Comparison of ENCODE assay signal across 28 cellular contexts in the genomic region with DNA sequence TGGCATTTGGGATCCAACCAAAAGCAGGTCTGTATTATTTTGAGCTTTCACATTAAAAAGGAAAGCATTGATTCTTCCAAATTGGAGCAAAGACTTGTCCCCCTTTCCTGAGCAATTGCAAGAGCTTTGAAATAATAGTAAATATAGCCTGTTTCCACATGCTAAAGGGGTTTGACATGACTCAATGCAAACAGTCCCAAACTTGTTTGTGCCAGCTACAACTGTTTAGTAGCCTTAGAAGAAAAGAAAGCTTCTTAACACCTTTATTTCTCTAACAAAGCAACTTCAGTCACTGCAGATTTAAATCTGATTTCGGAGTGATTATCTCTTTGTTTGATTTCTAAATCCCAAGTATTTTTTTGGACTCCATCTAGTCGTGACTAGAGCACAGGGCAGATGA.
"Had no signal": no experiment of that assay in that cellular context is flagged by ENCODE, and none has a peak within 500 bp of the region (broad histone marks: within the 10 kb centered on the region; RNA-seq: fewer than 3 reads in every experiment).

No MANE protein-coding gene starts in this region.

- H3K27me3 ChIP-seq: ascending aorta, Peyer's patch had no signal

- H3K36me3 ChIP-seq: ascending aorta, Peyer's patch, WERI-Rb-1 had no signal

- ATAC-seq: activated CD8-positive, alpha-beta T cell treated with anti-CD3 and anti-CD28 coated beads for 36 hours; activated T-cell treated with anti-CD3 and anti-CD28 coated beads, Interleukin-2, amount 50 U/mL, for 72 hours; activated T-helper 17 cell treated with anti-CD3 and anti-CD28 coated beads, Interleukin-2, amount 50 U/mL, for 72 hours had no signal

- H3K4me2 ChIP-seq: KMS-11 had no signal

- H3K4me3 ChIP-seq: ascending aorta, Peyer's patch had no signal

- H3K27ac ChIP-seq: ascending aorta, KMS-11, Peyer's patch, WERI-Rb-1 had no signal

- H3K4me1 ChIP-seq: ascending aorta, Peyer's patch had no signal

- H3K9me3 ChIP-seq: ascending aorta, Peyer's patch had no signal

- DNase-seq: activated CD4-positive, alpha-beta T cell treated with anti-CD3 and anti-CD28 coated beads, Interleukin-2, amount 10 ng/mL, durations not matched to agents 24 days and 14 days; activated CD4-positive, alpha-beta T cell treated with anti-CD3 and anti-CD28 coated beads, Interleukin-2, amount 50 U/mL, for 4 hours; activated CD8-positive, alpha-beta T cell treated with anti-CD3 and anti-CD28 coated beads for 36 hours; activated effector memory CD4-positive, alpha-beta T cell treated with anti-CD3 and anti-CD28 coated beads, Interleukin-2, amount 50 U/mL, for 16 hours; activated naive CD4-positive, alpha-beta T cell; activated naive CD8-positive, alpha-beta T cell treated with anti-CD3 and anti-CD28 coated beads, Interleukin-2, amount 10 ng/mL, durations not matched to agents 7 days and 5 days; activated T-cell treated with anti-CD3 and anti-CD28 coated beads, Interleukin-2, amount 50 U/mL, for 1 hour; activated T-cell treated with anti-CD3 and anti-CD28 coated beads, Interleukin-2, amount 50 U/mL, for 72 hours; amygdala; central memory CD4-positive, alpha-beta T cell; MM.1S; MV-4-11; NCI-H1092; NCI-H1436 treated with DMSO at 0.1 percent for 48 hours; NCI-H1694 treated with DMSO at 0.1 percent for 48 hours; NCI-H2029; NCI-H345; NCI-H510A; NCI-H526; NCI-H748 treated with DMSO at 0.1 percent for 48 hours; Peyer's patch; Right ventricle myocardium superior; RPMI8226; T1000; WERI-Rb-1 had no signal

- H3K9ac ChIP-seq: KMS-11 had no signal
